18 cellular contexts compared by ENCODE assay signal in the genomic region with DNA sequence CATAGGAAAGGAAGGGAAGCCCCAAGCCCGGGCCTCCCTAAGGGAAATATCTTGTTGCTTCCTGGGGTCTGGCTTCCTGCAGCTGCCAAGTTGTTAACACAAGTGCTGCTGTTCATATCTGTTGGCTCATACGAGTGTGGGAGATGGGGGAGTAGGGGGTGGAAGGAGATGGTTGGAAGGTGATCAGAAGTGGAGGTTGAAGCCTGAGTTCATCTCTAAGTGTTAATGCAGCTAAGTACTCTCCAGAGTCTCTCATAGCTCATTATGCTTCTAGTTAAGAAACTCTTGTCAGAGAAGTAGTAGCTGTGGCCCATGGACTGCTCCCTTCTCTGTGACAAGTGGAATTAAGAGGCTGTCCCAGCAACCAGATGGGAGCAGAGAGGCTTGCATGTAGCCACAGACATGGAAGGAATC.
DNase-seq lines count a peak whose midpoint lies in the region; ATAC-seq and TF ChIP-seq lines count a peak whose summit lies in the region.
"Had no signal": no experiment of that assay in that cellular context is flagged by ENCODE, and none has a peak within 500 bp of the region (broad histone marks: within the 10 kb centered on the region; RNA-seq: fewer than 3 reads in every experiment).

No MANE protein-coding gene starts in this region.

- peak; percentile 75 for ATAC-seq in Right ventricle myocardium inferior
- peak; percentile 50 for ATAC-seq in lung (ENCODE audit: insufficient read depth, low FRiP score)
- no peak for ATAC-seq in GM21447 (IDR thresholded peaks at IDR 0.05; ENCODE audit: unreplicated experiment)
- ATAC-seq in GM19397 (IDR thresholded peaks at IDR 0.05; ENCODE audit: unreplicated experiment): no peak
- ATAC-seq: K562, left colon, natural killer cell had no signal

- peaks cover 1 to 3% of the 10 kb centered on the region in 2 donors for H3K4me1 ChIP-seq in lung (ENCODE audit: control insufficient read depth in 2 of 2, insufficient read depth in 2 of 2, low read length in 2 of 2)
- H3K4me1 ChIP-seq: HAP-1 had no signal

- H3K36me3 ChIP-seq in lung (ENCODE audit: control insufficient read depth in 2 of 2, insufficient read depth in 2 of 2, low read length in 2 of 2): no peaks in the 10 kb centered on the region
- H3K36me3 ChIP-seq: HAP-1 had no signal

- intact Hi-C loops in Right ventricle myocardium inferior (cut with DNase I) (no loop called here), cardiac septum (cut with DNase I) (no loop called here)

- no peak for TF ChIP-seq CTCF in lung (IDR thresholded peaks at IDR 0.05; ENCODE audit: control extremely low read depth, extremely low read depth)

- H3K27ac ChIP-seq in lung (ENCODE audit: low read depth in 1 of 2, low read length in 1 of 2): no peak overlapping the region
- H3K27ac ChIP-seq: epithelial cell of prostate had no signal

- DNase-seq in Right ventricle myocardium inferior (ENCODE audit: missing footprints) (no peak), cardiac septum (ENCODE audit: low spot score) (no peak), SHP77 (lab: John Stamatoyannopoulos, UW) (peak; percentile 58 to 61), lung (ENCODE audit: low spot score) (no peak), H4 (ENCODE audit: low spot score) (no peak), nucleus accumbens (lab: John Stamatoyannopoulos, UW) (no peak)
- DNase-seq: activated CD4-positive, alpha-beta memory T cell treated with anti-CD3 and anti-CD28 coated beads, Interleukin-2, amount 10 ng/mL, durations not matched to agents 7 days and 5 days; Calu3; head of caudate nucleus; left colon; natural killer cell; NCI-H146; stimulated activated naive CD4-positive, alpha-beta T cell had no signal

- H3K9me3 ChIP-seq in lung (ENCODE audit: control insufficient read depth in 2 of 2, insufficient read depth in 1 of 2, low read length in 1 of 2): no peaks in the 10 kb centered on the region
- H3K9me3 ChIP-seq: HAP-1 had no signal

- H3K4me3 ChIP-seq in lung: no peak overlapping the region
- H3K4me3 ChIP-seq: HAP-1, K562 had no signal

- 2 to 5% methylated on average over 2 of the region's 2 CpGs for WGBS in lung, 2 donors

- H3K27me3 ChIP-seq in lung (ENCODE audit: control insufficient read depth, insufficient read depth): no peaks in the 10 kb centered on the region

Comparison
In these comparisons a context has a peak if more than half of its experiments do, and no peak if none do; other contexts are left out.
1. ATAC-seq: peak in Right ventricle myocardium inferior (single experiment) and lung (single experiment); none in GM21447 (single experiment) and GM19397 (single experiment).
2. DNase-seq: peak in SHP77 (2 of 2); none in Right ventricle myocardium inferior (single experiment), cardiac septum (single experiment), lung (single experiment), H4 (single experiment) and nucleus accumbens (0 of 56).